In the genomic region with DNA sequence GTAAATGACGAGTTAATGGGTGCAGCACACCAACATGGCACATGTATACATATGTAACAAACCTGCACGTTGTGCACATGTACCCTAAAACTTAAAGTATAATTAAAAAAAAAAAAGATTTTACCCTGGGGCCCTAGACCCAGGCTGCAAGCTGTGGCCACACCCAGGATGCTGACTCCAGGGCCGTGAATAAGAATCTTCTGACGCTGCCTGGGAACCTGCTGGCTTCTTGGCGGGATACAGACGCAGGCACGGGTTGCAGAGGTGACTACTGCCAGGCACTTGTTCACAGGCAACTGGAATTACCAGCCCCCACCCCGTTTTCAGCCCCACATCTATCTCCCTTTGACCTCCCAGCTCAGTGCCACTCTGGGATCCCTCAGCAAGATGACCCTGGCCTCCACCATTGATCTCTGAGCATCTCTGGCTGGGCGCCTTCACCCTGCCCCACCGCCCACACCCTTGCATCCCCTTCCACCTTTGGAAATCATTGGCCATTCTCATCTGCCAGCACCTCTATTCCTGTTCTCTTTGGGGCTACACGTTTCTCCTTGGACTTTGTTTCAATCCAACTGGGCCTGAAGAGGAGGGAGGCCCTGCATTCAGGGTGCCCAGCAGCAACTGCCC, we compare ENCODE assay signal across 29 cellular contexts. TPM values are rescaled to one million over a fixed set of nuclear protein-coding genes. Genes with fewer than 3 reads are reported as not detected.
DNase-seq lines count a peak whose midpoint lies in the region; ATAC-seq lines count a peak whose summit lies in the region.
"Had no signal": no experiment of that assay in that cellular context is flagged by ENCODE, and none has a peak within 500 bp of the region (broad histone marks: within the 10 kb centered on the region; RNA-seq: fewer than 3 reads in every experiment).

No MANE protein-coding gene starts in this region.

- peaks cover 22% of the 10 kb centered on the region for H3K27me3 Mint-ChIP-seq in activated naive CD4-positive, alpha-beta T cell treated with anti-CD3 and anti-CD28 coated beads, Interleukin-2, amount 10 ng/mL, durations not matched to agents 7 days and 5 days
- H3K27me3 Mint-ChIP-seq: natural killer cell treated with Interleukin-12 subunit alpha and Interleukin-12 subunit beta and Interleukin-15 and Interleukin-18, amount 100 ng/mL, for 72 hours; stimulated activated naive CD8-positive, alpha-beta T cell treated with anti-CD3 and anti-CD28 coated beads, Interleukin-15, Interleukin-2, amounts not matched to agents 100 ng/mL and 50 ng/mL, for 24 hours had no signal

- H3K4me3 Mint-ChIP-seq in activated naive CD4-positive, alpha-beta T cell treated with anti-CD3 and anti-CD28 coated beads, Interleukin-2, amount 10 ng/mL, durations not matched to agents 7 days and 5 days, result peak overlapping the region; percentile 10
- H3K4me3 Mint-ChIP-seq in stimulated activated effector memory CD8-positive, alpha-beta T cell treated with anti-CD3 and anti-CD28 coated beads, Interleukin-12 subunit alpha, Interleukin-12 subunit beta, amount 100 ng/mL, for 72 hours, result no peak overlapping the region
- H3K4me3 Mint-ChIP-seq: brain; natural killer cell treated with Interleukin-12 subunit alpha and Interleukin-12 subunit beta and Interleukin-15 and Interleukin-18, amount 100 ng/mL, for 72 hours had no signal

- peaks cover 49% of the 10 kb centered on the region for H3K4me1 ChIP-seq in effector memory CD4-positive, alpha-beta T cell (ENCODE audit: control insufficient read depth, insufficient read depth, low read length, poor library complexity, severe bottlenecking)
- H3K4me1 ChIP-seq: adrenal gland had no signal

- ATAC-seq in stimulated activated effector memory CD8-positive, alpha-beta T cell treated with anti-CD3 and anti-CD28 coated beads, Interleukin-12 subunit alpha, Interleukin-12 subunit beta, amount 100 ng/mL, for 72 hours, result no peak
- ATAC-seq: gastroesophageal sphincter; HCT116; HepG2; natural killer cell treated with Interleukin-12 subunit alpha and Interleukin-12 subunit beta and Interleukin-15 and Interleukin-18, amount 100 ng/mL, for 72 hours had no signal

- H3K9me3 Mint-ChIP-seq in activated naive CD4-positive, alpha-beta T cell treated with anti-CD3 and anti-CD28 coated beads, Interleukin-2, amount 10 ng/mL, durations not matched to agents 7 days and 5 days, result peaks cover 20% of the 10 kb centered on the region
- H3K9me3 Mint-ChIP-seq in stimulated activated effector memory CD8-positive, alpha-beta T cell treated with anti-CD3 and anti-CD28 coated beads, Interleukin-12 subunit alpha, Interleukin-12 subunit beta, amount 100 ng/mL, for 72 hours, result peaks cover 5% of the 10 kb centered on the region

- peak; percentile 51 for DNase-seq in activated naive CD4-positive, alpha-beta T cell treated with anti-CD3 and anti-CD28 coated beads, Interleukin-2, amount 10 ng/mL, durations not matched to agents 7 days and 5 days
- DNase-seq in activated naive CD4-positive, alpha-beta T cell (lab: John Stamatoyannopoulos, UW), result no peak
- DNase-seq in H7 (peak; percentile 32), posterior vena cava (ENCODE audit: low spot score) (no peak)
- no peak for DNase-seq in effector memory CD4-positive, alpha-beta T cell
- DNase-seq in stimulated activated effector memory CD8-positive, alpha-beta T cell treated with anti-CD3 and anti-CD28 coated beads, Interleukin-12 subunit alpha, Interleukin-12 subunit beta, amount 100 ng/mL, for 72 hours (ENCODE audit: low spot score in 2 of 2), result no peak
- DNase-seq in central memory CD4-positive, alpha-beta T cell, result no peak
- DNase-seq: activated CD8-positive, alpha-beta memory T cell treated with anti-CD3 and anti-CD28 coated beads for 24 hours; activated effector memory CD4-positive, alpha-beta T cell treated with Interleukin-2 at 50 U/mL for 16 hours; adrenal gland; COR-L47; MM.1S; NCI-H2029; NCI-H510A treated with DMSO at 0.1 percent for 48 hours; RPMI8226; testis had no signal

- H3K36me3 ChIP-seq in H7 (replicated peaks; ENCODE audit: control insufficient read depth, insufficient read depth, low read length), result no peaks in the 10 kb centered on the region
- H3K36me3 ChIP-seq in effector memory CD4-positive, alpha-beta T cell (ENCODE audit: control insufficient read depth, insufficient read depth, low read length), result no peaks in the 10 kb centered on the region
- H3K36me3 ChIP-seq: adrenal gland, gastroesophageal sphincter had no signal

- H3K4me1 Mint-ChIP-seq in activated naive CD4-positive, alpha-beta T cell treated with anti-CD3 and anti-CD28 coated beads, Interleukin-2, amount 10 ng/mL, durations not matched to agents 7 days and 5 days, result peaks cover 83% of the 10 kb centered on the region
- H3K4me1 Mint-ChIP-seq in stimulated activated effector memory CD8-positive, alpha-beta T cell treated with anti-CD3 and anti-CD28 coated beads, Interleukin-12 subunit alpha, Interleukin-12 subunit beta, amount 100 ng/mL, for 72 hours, result peaks cover 80% of the 10 kb centered on the region

- H3K9me3 ChIP-seq in effector memory CD4-positive, alpha-beta T cell (ENCODE audit: control insufficient read depth, low read length), result no peaks in the 10 kb centered on the region
- H3K9me3 ChIP-seq: adrenal gland, gastroesophageal sphincter, testis had no signal

- intact Hi-C loops in posterior vena cava (cut with DNase I), result no loop called here

- no peak overlapping the region for H3K4me3 ChIP-seq in H7 (ENCODE audit: insufficient read depth, low read depth, low read length)
- H3K4me3 ChIP-seq in effector memory CD4-positive, alpha-beta T cell (ENCODE audit: insufficient read depth, low read depth, low read length, poor library complexity, severe bottlenecking), result no peak overlapping the region
- H3K4me3 ChIP-seq: adrenal gland, gastroesophageal sphincter, lung, smooth muscle cell, testis had no signal

- peak overlapping the region; percentile 82 for H3K27ac Mint-ChIP-seq in activated naive CD4-positive, alpha-beta T cell treated with anti-CD3 and anti-CD28 coated beads, Interleukin-2, amount 10 ng/mL, durations not matched to agents 7 days and 5 days
- H3K27ac Mint-ChIP-seq in stimulated activated effector memory CD8-positive, alpha-beta T cell treated with anti-CD3 and anti-CD28 coated beads, Interleukin-12 subunit alpha, Interleukin-12 subunit beta, amount 100 ng/mL, for 72 hours, result peak overlapping the region; percentile 95
- H3K27ac Mint-ChIP-seq: brain; natural killer cell treated with Interleukin-12 subunit alpha and Interleukin-12 subunit beta and Interleukin-15 and Interleukin-18, amount 100 ng/mL, for 72 hours had no signal

- CTCF ChIA-PET in activated naive CD4-positive, alpha-beta T cell treated with anti-CD3 and anti-CD28 coated beads, Interleukin-2, amount 10 ng/mL, durations not matched to agents 7 days and 5 days (lab: Charles Lee), result no interaction called here

- H3K27me3 ChIP-seq in H7 (ENCODE audit: control insufficient read depth, insufficient read depth, low read length), result no peaks in the 10 kb centered on the region; the same call in 1 of the 2 replicates
- H3K27me3 ChIP-seq in effector memory CD4-positive, alpha-beta T cell (replicated peaks; ENCODE audit: control insufficient read depth, insufficient read depth, low read length, poor library complexity, severe bottlenecking), result no peaks in the 10 kb centered on the region
- H3K27me3 ChIP-seq: adrenal gland, gastroesophageal sphincter, testis had no signal

- H3K36me3 Mint-ChIP-seq in activated naive CD4-positive, alpha-beta T cell treated with anti-CD3 and anti-CD28 coated beads, Interleukin-2, amount 10 ng/mL, durations not matched to agents 7 days and 5 days, result peaks cover 39% of the 10 kb centered on the region
- peaks cover 6% of the 10 kb centered on the region for H3K36me3 Mint-ChIP-seq in stimulated activated effector memory CD8-positive, alpha-beta T cell treated with anti-CD3 and anti-CD28 coated beads, Interleukin-12 subunit alpha, Interleukin-12 subunit beta, amount 100 ng/mL, for 72 hours
- H3K36me3 Mint-ChIP-seq: brain had no signal

- peak overlapping the region; percentile 14 for H3K27ac ChIP-seq in effector memory CD4-positive, alpha-beta T cell (ENCODE audit: insufficient read depth, low read length, poor library complexity, severe bottlenecking)
- H3K27ac ChIP-seq: adrenal gland, gastroesophageal sphincter, testis had no signal

RNA-seq across cellular contexts. Expression of a gene that starts 21.1 kb away (rescaled TPM):
- not detected in 2 replicates for total RNA-seq in H7 (2014; rRNA removed; shearing (Covaris generic))
- total RNA-seq in posterior vena cava, result not detected
- total RNA-seq: adrenal gland; G401; gastroesophageal sphincter; HepG2; natural killer cell treated with Interleukin-12 subunit alpha and Interleukin-12 subunit beta and Interleukin-15 and Interleukin-18, amount 100 ng/mL, for 72 hours; omental fat pad; renal cortical epithelial cell; SK-MEL-5; smooth muscle cell; urinary bladder had no signal

RNA-seq across cellular contexts. Expression of a gene that starts 25.6 kb away (rescaled TPM):
- 15.3 and 16.5 TPM in 2 replicates for total RNA-seq in H7 (2014; rRNA removed; shearing (Covaris generic))
- 10 to 100 TPM; 28.8 to 30.1 TPM for total RNA-seq in posterior vena cava
- total RNA-seq: HepG2 had no signal

Comparison
In these comparisons a context has a peak if more than half of its experiments do, and no peak if none do; other contexts are left out.
1. DNase-seq: peak in activated naive CD4-positive, alpha-beta T cell treated with anti-CD3 and anti-CD28 coated beads, Interleukin-2, amount 10 ng/mL, durations not matched to agents 7 days and 5 days (single experiment) and H7 (single experiment); none in activated naive CD4-positive, alpha-beta T cell (0 of 4), effector memory CD4-positive, alpha-beta T cell (0 of 3), stimulated activated effector memory CD8-positive, alpha-beta T cell treated with anti-CD3 and anti-CD28 coated beads, Interleukin-12 subunit alpha, Interleukin-12 subunit beta, amount 100 ng/mL, for 72 hours (0 of 2), central memory CD4-positive, alpha-beta T cell (single experiment) and posterior vena cava (single experiment).